Comparison of ENCODE assay signal across 25 cellular contexts in the genomic region with DNA sequence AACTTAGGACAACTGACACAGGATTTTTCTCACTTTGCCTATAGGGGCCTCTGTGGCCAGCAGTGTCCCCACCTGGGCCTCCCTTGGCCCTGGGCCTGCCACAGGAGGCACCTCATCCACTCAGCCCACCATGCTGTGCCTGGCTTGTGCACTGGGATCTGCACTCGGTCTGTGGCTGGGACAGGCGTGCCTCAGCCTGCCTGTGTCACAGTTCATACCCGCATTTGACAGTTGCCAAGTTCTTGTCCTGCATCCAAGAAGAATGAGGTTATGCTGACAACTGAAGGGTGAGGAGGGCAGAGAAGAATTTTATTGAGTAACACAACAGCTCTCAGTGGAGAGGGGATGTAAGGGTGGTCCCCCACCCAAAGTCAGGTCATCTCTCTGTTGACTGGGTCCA.
"Had no signal": no experiment of that assay in that cellular context is flagged by ENCODE, and none has a peak within 500 bp of the region (broad histone marks: within the 10 kb centered on the region; RNA-seq: fewer than 3 reads in every experiment).

No MANE protein-coding gene starts in this region.

- ATAC-seq: gastrocnemius medialis; left lobe of liver; naive thymus-derived CD8-positive, alpha-beta T cell; stimulated activated effector memory CD8-positive, alpha-beta T cell treated with anti-CD3 and anti-CD28 coated beads, Interleukin-12 subunit alpha, Interleukin-12 subunit beta, amount 100 ng/mL, for 72 hours had no signal

- H3K27ac Mint-ChIP-seq: naive thymus-derived CD8-positive, alpha-beta T cell; nephron progenitor cell; stimulated activated effector memory CD8-positive, alpha-beta T cell treated with anti-CD3 and anti-CD28 coated beads, Interleukin-12 subunit alpha, Interleukin-12 subunit beta, amount 100 ng/mL, for 72 hours had no signal

- H3K9me3 ChIP-seq: prostate gland, testis had no signal

- H3K27ac ChIP-seq: dorsolateral prefrontal cortex, gastrocnemius medialis, prostate gland, right atrium auricular region, sigmoid colon, stomach, testis, tibial artery, upper lobe of left lung had no signal

- H3K27me3 Mint-ChIP-seq: naive thymus-derived CD8-positive, alpha-beta T cell had no signal

- H3K36me3 ChIP-seq: prostate gland, right atrium auricular region, sigmoid colon, upper lobe of left lung had no signal

- H3K4me1 Mint-ChIP-seq: nephron progenitor cell; stimulated activated effector memory CD8-positive, alpha-beta T cell treated with anti-CD3 and anti-CD28 coated beads, Interleukin-12 subunit alpha, Interleukin-12 subunit beta, amount 100 ng/mL, for 72 hours had no signal

- H3K4me1 ChIP-seq: gastrocnemius medialis, prostate gland, right atrium auricular region, sigmoid colon, stomach, testis, tibial artery, upper lobe of left lung had no signal

- H3K4me3 Mint-ChIP-seq: naive thymus-derived CD8-positive, alpha-beta T cell; nephron progenitor cell; stimulated activated effector memory CD8-positive, alpha-beta T cell treated with anti-CD3 and anti-CD28 coated beads, Interleukin-12 subunit alpha, Interleukin-12 subunit beta, amount 100 ng/mL, for 72 hours had no signal

- DNase-seq: dorsolateral prefrontal cortex; effector CD4-positive, alpha-beta T cell; erythroblast; foreskin fibroblast; gastrocnemius medialis; head of caudate nucleus; kidney; mesendoderm; midbrain; naive thymus-derived CD8-positive, alpha-beta T cell; nephron progenitor cell; nucleus accumbens; sigmoid colon; stimulated activated CD4-positive, alpha-beta T cell treated with anti-CD3 and anti-CD28 coated beads, Interleukin-2, amount 100 ng/mL, for 24 hours; stimulated activated CD4-positive, alpha-beta T cell treated with anti-CD3 and anti-CD28 coated beads, Interleukin-4, amount 100 ng/mL, for 24 hours; stimulated activated naive CD4-positive, alpha-beta T cell treated with Interleukin-2 at 50 U/mL for 16 hours; stomach; substantia nigra; testis; tibial artery had no signal

- H3K27me3 ChIP-seq: dorsolateral prefrontal cortex, gastrocnemius medialis, right atrium auricular region, sigmoid colon, stomach, testis, tibial artery, upper lobe of left lung had no signal

- H3K4me3 ChIP-seq: dorsolateral prefrontal cortex, prostate gland, right atrium auricular region, sigmoid colon, stomach, testis, tibial artery, upper lobe of left lung had no signal
